Comparison of ENCODE assay signal across 15 cellular contexts in genomic region chr4:5760246-5760645, GRCh38. TPM values are rescaled to one million over a fixed set of nuclear protein-coding genes. Genes with fewer than 3 reads are reported as not detected.
DNase-seq lines count a peak whose midpoint lies in the region; ATAC-seq and TF ChIP-seq lines count a peak whose summit lies in the region.
"Had no signal": no experiment of that assay in that cellular context is flagged by ENCODE, and none has a peak within 500 bp of the region (broad histone marks: within the 10 kb centered on the region; RNA-seq: fewer than 3 reads in every experiment).

No MANE protein-coding gene starts in this region.

- ATAC-seq in GM23338, result no peak
- ATAC-seq in WTC11, result no peak
- ATAC-seq in foreskin keratinocyte, result no peak
- ATAC-seq in HG02938 (IDR thresholded peaks at IDR 0.05; ENCODE audit: unreplicated experiment), result no peak
- no peak for ATAC-seq in gastroesophageal sphincter
- ATAC-seq in body of pancreas, result no peak
- ATAC-seq: Right ventricle myocardium inferior had no signal

- TF ChIP-seq CTCF in GM23338 (conservative IDR thresholded peaks at IDR 0.05; ENCODE audit: low read depth in 2 of 2) (no peak), WTC11 (IDR thresholded peaks at IDR 0.05) (no peak), foreskin keratinocyte (conservative IDR thresholded peaks at IDR 0.05) (no peak), neural progenitor cell (IDR thresholded peaks at IDR 0.05) (no peak), gastroesophageal sphincter (IDR thresholded peaks at IDR 0.05) (no peak), body of pancreas (IDR thresholded peaks at IDR 0.05) (no peak)

- H3K9me3 ChIP-seq in neural progenitor cell (ENCODE audit: low read depth), result no peaks in the 10 kb centered on the region
- H3K9me3 ChIP-seq in gastroesophageal sphincter, result peaks cover 0 to 9% (median 0%) of the 10 kb centered on the region in 3 donors
- no peaks in the 10 kb centered on the region for H3K9me3 ChIP-seq in body of pancreas

- no peak for TF ChIP-seq EP300 in gastroesophageal sphincter (IDR thresholded peaks at IDR 0.05)

- 79 to 92% methylated on average over 3 to 5 of the region's 5 CpGs for WGBS in gastroesophageal sphincter (ENCODE audit: low coverage in 1 of 2), 2 donors
- WGBS in body of pancreas, 2 donors, result 97 to 98% methylated on average over 5 of the region's 5 CpGs

- peaks cover 4% of the 10 kb centered on the region for H3K27me3 Mint-ChIP-seq in GM23338 (ENCODE audit: insufficient read depth, low read depth, poor library complexity)
- no peaks in the 10 kb centered on the region for H3K27me3 Mint-ChIP-seq in WTC11 (ENCODE audit: low read depth)
- peaks cover 2% of the 10 kb centered on the region for H3K27me3 Mint-ChIP-seq in neural progenitor cell (ENCODE audit: insufficient read depth, low read depth)

- peaks cover 14% of the 10 kb centered on the region for H3K4me1 Mint-ChIP-seq in GM23338
- H3K4me1 Mint-ChIP-seq in WTC11, result peaks cover 21% of the 10 kb centered on the region
- no peaks in the 10 kb centered on the region for H3K4me1 Mint-ChIP-seq in neural progenitor cell

- POLR2A ChIA-PET in WTC11 (lab: Charles Lee), result no interaction called here

- H3K27ac Mint-ChIP-seq in GM23338, result 0 out of 2 replicates have a peak overlapping the region, but pooled peaks have one; percentile 60
- H3K27ac Mint-ChIP-seq in WTC11, result peak overlapping the region; percentile 57; the same call in 1 of the 2 replicates
- H3K27ac Mint-ChIP-seq in neural progenitor cell, result peak overlapping the region; percentile 17

- H3K36me3 Mint-ChIP-seq in GM23338 (ENCODE audit: low read depth), result peaks cover 34% of the 10 kb centered on the region
- H3K36me3 Mint-ChIP-seq in WTC11, result peaks cover 14% of the 10 kb centered on the region
- H3K36me3 Mint-ChIP-seq in neural progenitor cell, result peaks cover 10% of the 10 kb centered on the region

- H3K4me3 Mint-ChIP-seq in GM23338 (no peak overlapping the region), WTC11 (no peak overlapping the region), neural progenitor cell (no peak overlapping the region)

- no peak overlapping the region for H3K9ac ChIP-seq in neural progenitor cell
- H3K9ac ChIP-seq: KMS-11 had no signal

- no peaks in the 10 kb centered on the region for H4K20me1 ChIP-seq in GM23338 (replicated peaks; ENCODE audit: insufficient read depth)
- H4K20me1 ChIP-seq in neural progenitor cell (ENCODE audit: low read depth), result no peaks in the 10 kb centered on the region

- H3K9me2 ChIP-seq in GM23338 (ENCODE audit: insufficient read depth), result no peaks in the 10 kb centered on the region

- CTCF ChIA-PET in WTC11 (lab: Charles Lee), result no interaction called here

- no peak overlapping the region for H2AFZ ChIP-seq in GM23338
- no peak overlapping the region for H2AFZ ChIP-seq in neural progenitor cell (replicated peaks)

- H3F3A ChIP-seq in GM23338 (replicated peaks; ENCODE audit: low read depth) (no peaks in the 10 kb centered on the region), neural progenitor cell (ENCODE audit: low read depth) (no peaks in the 10 kb centered on the region)

- H3K36me3 ChIP-seq in GM23338 (ENCODE audit: insufficient read depth), result no peaks in the 10 kb centered on the region
- no peaks in the 10 kb centered on the region for H3K36me3 ChIP-seq in neural progenitor cell
- H3K36me3 ChIP-seq in gastroesophageal sphincter, result peaks cover 0 to 65% of the 10 kb centered on the region in 2 donors
- H3K36me3 ChIP-seq in body of pancreas (replicated peaks in 1 of 2; ENCODE audit: insufficient read depth in 1 of 2, low read depth in 2 of 2), result peaks cover 0 to 1% of the 10 kb centered on the region in 2 donors

- H3K4me3 ChIP-seq in GM23338 (no peak overlapping the region), neural progenitor cell (no peak overlapping the region), gastroesophageal sphincter (no peak overlapping the region), body of pancreas (no peak overlapping the region)

- TF ChIP-seq POLR2A in gastroesophageal sphincter (IDR thresholded peaks at IDR 0.05) (no peak), body of pancreas (IDR thresholded peaks at IDR 0.05) (no peak)

- H3K79me2 ChIP-seq in GM23338 (replicated peaks; ENCODE audit: insufficient read depth) (no peaks in the 10 kb centered on the region), neural progenitor cell (ENCODE audit: low read depth) (no peaks in the 10 kb centered on the region)

- intact Hi-C loops in body of pancreas (cut with DNase I), result no loop called here

- H3K9me3 Mint-ChIP-seq in GM23338 (no peaks in the 10 kb centered on the region), WTC11 (no peaks in the 10 kb centered on the region), neural progenitor cell (no peaks in the 10 kb centered on the region)

- DNase-seq in GM23338 (ENCODE audit: low spot score) (no peak), WTC11 (ENCODE audit: low spot score) (no peak), foreskin keratinocyte (no peak), neural progenitor cell (ENCODE audit: low spot score) (no peak), body of pancreas (no peak)
- no peak for DNase-seq in NK-92 treated with Interleukin-12 subunit alpha and Interleukin-12 subunit beta, amount 100 ng/mL, for 24 hours (lab: John Stamatoyannopoulos, UW)
- DNase-seq: ACHN, DMS53, NCI-H1092 treated with DMSO at 0.1 percent for 48 hours, NCI-H1694, NCI-H524 had no signal

- H3K4me2 ChIP-seq in GM23338 (no peak overlapping the region), neural progenitor cell (no peak overlapping the region)
- H3K4me2 ChIP-seq: KMS-11 had no signal

- no peak overlapping the region for H3K27ac ChIP-seq in GM23338 (ENCODE audit: low read depth)
- H3K27ac ChIP-seq in foreskin keratinocyte, result peak overlapping the region; percentile 81
- H3K27ac ChIP-seq in neural progenitor cell, result no peak overlapping the region
- no peak overlapping the region for H3K27ac ChIP-seq in gastroesophageal sphincter
- H3K27ac ChIP-seq in body of pancreas, result no peak overlapping the region
- H3K27ac ChIP-seq: KMS-11 had no signal

- H3K4me1 ChIP-seq in GM23338 (ENCODE audit: insufficient read depth) (no peaks in the 10 kb centered on the region), foreskin keratinocyte (peaks cover 34% of the 10 kb centered on the region), neural progenitor cell (no peaks in the 10 kb centered on the region), gastroesophageal sphincter (no peaks in the 10 kb centered on the region), body of pancreas (no peaks in the 10 kb centered on the region)

- H3K27me3 ChIP-seq in GM23338 (ENCODE audit: insufficient read depth), result no peaks in the 10 kb centered on the region
- no peaks in the 10 kb centered on the region for H3K27me3 ChIP-seq in foreskin keratinocyte
- H3K27me3 ChIP-seq in neural progenitor cell, result no peaks in the 10 kb centered on the region
- no peaks in the 10 kb centered on the region for H3K27me3 ChIP-seq in gastroesophageal sphincter
- H3K27me3 ChIP-seq in body of pancreas, result no peaks in the 10 kb centered on the region

TF ChIP-seq in GM23338, 12 proteins besides CTCF, POLR2A, EP300 and RAD21 (continues in another document):
- TF ChIP-seq CREB1 (CRISPR knock-in tag; IDR thresholded peaks at IDR 0.05; ENCODE audit: low read depth) (no peak), EZH2phosphoT487 (IDR thresholded peaks at IDR 0.05; ENCODE audit: unreplicated experiment) (no peak), ZNF331 (CRISPR knock-in tag; IDR thresholded peaks at IDR 0.05; ENCODE audit: low read depth) (no peak), EZH2 (IDR thresholded peaks at IDR 0.05; ENCODE audit: low read depth, unreplicated experiment) (no peak), POLR2AphosphoS5 (IDR thresholded peaks at IDR 0.05; ENCODE audit: low read depth) (no peak), STAT1 (IDR thresholded peaks at IDR 0.05; ENCODE audit: unreplicated experiment) (no peak)

TF ChIP-seq in WTC11, 78 proteins besides CTCF, POLR2A, EP300 and RAD21 (continues in another document):
- TF ChIP-seq SMAD4 (CRISPR knock-in tag; IDR thresholded peaks at IDR 0.05) (no peak), NFE2L1 (CRISPR knock-in tag; IDR thresholded peaks at IDR 0.05) (no peak), FOXK1 (CRISPR knock-in tag; IDR thresholded peaks at IDR 0.05) (no peak), FOXP4 (CRISPR knock-in tag; IDR thresholded peaks at IDR 0.05) (no peak), NFYB (CRISPR knock-in tag; conservative IDR thresholded peaks at IDR 0.05; ENCODE audit: low read depth) (no peak), NR1H2 (CRISPR knock-in tag; IDR thresholded peaks at IDR 0.05) (no peak), TP53 (CRISPR knock-in tag; IDR thresholded peaks at IDR 0.05) (no peak)

RNA-seq across cellular contexts. Expression of gene EVC, which starts 49.2 kb away (rescaled TPM):
- total RNA-seq in GM23338 (2014; rRNA removed; shearing (Covaris generic)), result 12.8 and 31.0 TPM in 2 replicates
- polyA plus RNA-seq in GM23338 (2016; fragmentation: Nextera tagmentation; extraction: Ambion mirVana) (1.7 and 2.2 TPM in 2 replicates), foreskin keratinocyte (5.5 and 6.0 TPM in 2 replicates)
- total RNA-seq in WTC11 (2021) (10.4 to 14.0 TPM (median 12.5 TPM) in 3 replicates), foreskin keratinocyte (26.3 and 33.4 TPM in 2 replicates), neural progenitor cell (ENCODE audit: low replicate concordance) (3.6 and 10.8 TPM in 2 replicates), gastroesophageal sphincter (10 to 100 TPM; 17.8 to 53.7 (median 38.1) TPM), body of pancreas (10 to 100 TPM; 18.4 to 30.0 TPM)

RNA-seq across cellular contexts. Expression of gene EVC2, which starts 51.9 kb away (rescaled TPM):
- 6.8 and 11.5 TPM in 2 replicates for total RNA-seq in GM23338 (2014; rRNA removed; shearing (Covaris generic))
- polyA plus RNA-seq in GM23338 (2016; fragmentation: Nextera tagmentation; extraction: Ambion mirVana) (3.4 TPM in 2 replicates), foreskin keratinocyte (2.7 and 3.1 TPM in 2 replicates)
- total RNA-seq in WTC11 (2021) (4.8 to 6.3 TPM (median 5.8 TPM) in 3 replicates), foreskin keratinocyte (7.5 TPM in 2 replicates), neural progenitor cell (ENCODE audit: low replicate concordance) (6.1 and 8.0 TPM in 2 replicates), gastroesophageal sphincter (10 to 100 TPM in 2 of 4 donors, 1 to 10 TPM in 2; 9.3 to 16.3 (median 12.4) TPM), body of pancreas (10 to 100 TPM in 1 of 2 donors, 1 to 10 TPM in 1; 8.6 to 13.2 TPM)
